9 cellular contexts compared by ENCODE assay signal in genomic region chr17:77318491-77319210, GRCh38.
DNase-seq lines count a peak whose midpoint lies in the region; ATAC-seq and TF ChIP-seq lines count a peak whose summit lies in the region.
"Had no signal": no experiment of that assay in that cellular context is flagged by ENCODE, and none has a peak within 500 bp of the region (broad histone marks: within the 10 kb centered on the region; RNA-seq: fewer than 3 reads in every experiment).

No MANE protein-coding gene starts in this region.

- DNase-seq in GM03348 (ENCODE audit: low spot score) (peak; percentile 51), RWPE2 (ENCODE audit: low spot score) (peak; percentile 49), fibroblast of mammary gland (ENCODE audit: low read depth) (peak; percentile 54), sigmoid colon (peak; percentile 79), C1 segment of cervical spinal cord (lab: John Stamatoyannopoulos, UW) (no peak), NCI-H1436 treated with DMSO at 0.1 percent for 48 hours (lab: John Stamatoyannopoulos, UW) (no peak), medulla oblongata (ENCODE audit: extremely low spot score) (no peak)

- H3K27me3 ChIP-seq in RWPE2 (ENCODE audit: insufficient read depth, poor library complexity, severe bottlenecking) (no peaks in the 10 kb centered on the region), sigmoid colon (no peaks in the 10 kb centered on the region)
- H3K27me3 ChIP-seq: cardiac muscle cell had no signal

- peaks cover 64% of the 10 kb centered on the region for H3K4me1 ChIP-seq in RWPE2 (ENCODE audit: insufficient read depth, poor library complexity, severe bottlenecking)
- peaks cover 0 to 82% (median 72%) of the 10 kb centered on the region in 4 donors for H3K4me1 ChIP-seq in sigmoid colon

- TF ChIP-seq EP300 in sigmoid colon (IDR thresholded peaks at IDR 0.05), result no peak

- H3K9me3 ChIP-seq in RWPE2 (ENCODE audit: severe bottlenecking) (no peaks in the 10 kb centered on the region), sigmoid colon (no peaks in the 10 kb centered on the region)

- peaks cover 48% of the 10 kb centered on the region for H3K36me3 ChIP-seq in RWPE2 (ENCODE audit: low read depth)
- H3K36me3 ChIP-seq in sigmoid colon, result no peaks in the 10 kb centered on the region
- H3K36me3 ChIP-seq: cardiac muscle cell had no signal

- TF ChIP-seq CTCF in RWPE2 (IDR thresholded peaks at IDR 0.05; ENCODE audit: poor library complexity, severe bottlenecking) (no peak), fibroblast of mammary gland (conservative IDR thresholded peaks at IDR 0.05; ENCODE audit: control insufficient read depth, insufficient read depth, low read depth, low read length) (no peak), sigmoid colon (IDR thresholded peaks at IDR 0.05) (no peak)

- intact Hi-C loops in sigmoid colon (cut with DNase I), result no loop called here

- no peak for TF ChIP-seq POLR2A in sigmoid colon (IDR thresholded peaks at IDR 0.05)

- H3K4me3 ChIP-seq in RWPE2 (ENCODE audit: severe bottlenecking) (no peak overlapping the region), fibroblast of mammary gland (ENCODE audit: control insufficient read depth, low read depth, low read length) (peak overlapping the region; percentile 89), sigmoid colon (peak overlapping the region in 3 of 4 donors; percentile 44 to 51 (median 50))
- H3K4me3 ChIP-seq: cardiac muscle cell had no signal

- 17 to 58% methylated on average over 14 of the region's 14 CpGs for WGBS in sigmoid colon, 2 donors

- H3K27ac ChIP-seq in RWPE2 (ENCODE audit: poor library complexity, severe bottlenecking) (peak overlapping the region; percentile 98), sigmoid colon (peak overlapping the region; percentile 91 to 92 (median 92))
- H3K27ac ChIP-seq: cardiac muscle cell had no signal

- no peak for ATAC-seq in RWPE2 (ENCODE audit: low read depth)
- no peak for ATAC-seq in GM19324 (IDR thresholded peaks at IDR 0.05; ENCODE audit: low FRiP score, unreplicated experiment)

Comparison
In these comparisons a context has a peak if more than half of its experiments do, and no peak if none do; other contexts are left out.
1. DNase-seq: peak in GM03348 (single experiment), RWPE2 (single experiment), fibroblast of mammary gland (single experiment) and sigmoid colon (single experiment); none in C1 segment of cervical spinal cord (0 of 14), NCI-H1436 treated with DMSO at 0.1 percent for 48 hours (single experiment) and medulla oblongata (single experiment).